In genomic region chr7:151038951-151039849, GRCh38 we compare ENCODE assay signal across 1 cellular context.
TF ChIP-seq lines count a peak whose summit lies in the region.

No MANE protein-coding gene starts in this region.

TF ChIP-seq in endothelial cell of umbilical vein, 7 proteins besides CTCF, POLR2A, EP300 and RAD21 (continued from another document):
- no peak for TF ChIP-seq MAX (IDR thresholded peaks at IDR 0.05; ENCODE audit: insufficient read depth, insufficient read length)
